ENCODE assay signal across 23 cellular contexts in genomic region chr4:3845094-3845743, GRCh38.
"Had no signal": no experiment of that assay in that cellular context is flagged by ENCODE, and none has a peak within 500 bp of the region (broad histone marks: within the 10 kb centered on the region; RNA-seq: fewer than 3 reads in every experiment).

No MANE protein-coding gene starts in this region.

- H3K4me1 Mint-ChIP-seq: naive thymus-derived CD8-positive, alpha-beta T cell; stimulated activated naive CD8-positive, alpha-beta T cell treated with anti-CD3 and anti-CD28 coated beads, Interleukin-15, amount 100 ng/mL, for 72 hours had no signal

- H3K9me3 ChIP-seq: pancreas, thyroid gland had no signal

- H3K27ac Mint-ChIP-seq: naive thymus-derived CD8-positive, alpha-beta T cell; nephron progenitor cell; stimulated activated naive CD8-positive, alpha-beta T cell treated with anti-CD3 and anti-CD28 coated beads, Interleukin-15, amount 100 ng/mL, for 72 hours had no signal

- H3K27ac ChIP-seq: coronary artery, pancreas, suprapubic skin, thyroid gland had no signal

- H3K36me3 Mint-ChIP-seq: naive thymus-derived CD8-positive, alpha-beta T cell had no signal

- DNase-seq: dermis blood vessel endothelial cell; effector memory CD4-positive, alpha-beta T cell; erythroblast; head of caudate nucleus; mammary epithelial cell; mesendoderm; naive thymus-derived CD8-positive, alpha-beta T cell; nephron progenitor cell; occipital lobe; pancreas; stimulated activated CD4-positive, alpha-beta T cell treated with anti-CD3 and anti-CD28 coated beads, Interleukin-12 subunit alpha, Interleukin-12 subunit beta, amount 100 ng/mL, for 4 hours; stimulated activated CD4-positive, alpha-beta T cell treated with anti-CD3 and anti-CD28 coated beads, Interleukin-1b, Interleukin-23, amount 100 ng/mL, for 48 hours; stimulated activated CD4-positive, alpha-beta T cell treated with anti-CD3 and anti-CD28 coated beads, Interleukin-4, amount 100 ng/mL, for 1 hour; stimulated activated CD8-positive, alpha-beta memory T cell treated with anti-CD3 and anti-CD28 coated beads, Interleukin-4, amount 100 ng/mL, for 48 hours; stimulated activated naive CD4-positive, alpha-beta T cell; stimulated activated naive CD8-positive, alpha-beta T cell treated with anti-CD3 and anti-CD28 coated beads, Interleukin-15, amount 100 ng/mL, for 72 hours; thyroid gland; trophoblast cell had no signal

- H3K4me3 Mint-ChIP-seq: naive thymus-derived CD8-positive, alpha-beta T cell; nephron progenitor cell; stimulated activated naive CD8-positive, alpha-beta T cell treated with anti-CD3 and anti-CD28 coated beads, Interleukin-15, amount 100 ng/mL, for 72 hours had no signal

- H3K27me3 ChIP-seq: pancreas, thyroid gland had no signal

- H3K36me3 ChIP-seq: pancreas, suprapubic skin, thyroid gland had no signal

- ATAC-seq: left lobe of liver; naive thymus-derived CD8-positive, alpha-beta T cell; pancreas; sciatic nerve; stimulated activated naive CD8-positive, alpha-beta T cell treated with anti-CD3 and anti-CD28 coated beads, Interleukin-15, amount 100 ng/mL, for 72 hours had no signal

- H3K4me2 ChIP-seq: smooth muscle cell had no signal

- H3K4me1 ChIP-seq: pancreas, suprapubic skin, thyroid gland had no signal

- H3K4me3 ChIP-seq: coronary artery, pancreas, smooth muscle cell, suprapubic skin, thyroid gland had no signal
